23 cellular contexts compared by ENCODE assay signal in the genomic region with DNA sequence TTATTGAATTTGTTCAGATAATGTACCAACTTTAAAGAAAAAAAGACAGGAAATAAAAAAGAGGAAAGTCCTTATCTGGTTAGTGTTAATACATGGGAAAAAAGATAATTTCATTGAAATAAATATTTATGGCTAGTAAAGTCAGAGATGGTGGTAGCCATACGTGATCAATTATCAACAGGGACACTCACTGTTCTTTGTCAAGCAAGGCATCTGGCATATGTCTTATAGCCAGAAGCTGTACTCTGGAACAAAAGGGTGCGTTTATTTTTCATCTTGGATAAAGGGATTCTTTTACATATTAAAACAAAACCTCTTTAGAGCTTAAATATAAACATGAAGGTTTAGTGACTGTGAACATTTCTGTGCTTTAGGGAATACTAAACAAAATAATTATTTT.
"Had no signal": no experiment of that assay in that cellular context is flagged by ENCODE, and none has a peak within 500 bp of the region (broad histone marks: within the 10 kb centered on the region; RNA-seq: fewer than 3 reads in every experiment).

No MANE protein-coding gene starts in this region.

- H3K36me3 ChIP-seq: heart left ventricle, neutrophil, spleen, tibial nerve, upper lobe of right lung, vagina had no signal

- H3K27me3 ChIP-seq: foreskin keratinocyte, heart left ventricle, neutrophil, spleen, testis, tibial nerve, upper lobe of right lung, vagina had no signal

- ATAC-seq: foreskin keratinocyte; heart left ventricle; left colon; naive thymus-derived CD4-positive, alpha-beta T cell; psoas muscle; sciatic nerve; stimulated activated naive B cell treated with anti-CD40 and anti-IgM and Interleukin-4, amounts not matched to agents 10 μg/mL and 1 μg/mL and 100 μg/mL, for 72 hours; stimulated activated naive CD8-positive, alpha-beta T cell treated with anti-CD3 and anti-CD28 coated beads, Interleukin-15, amount 100 ng/mL, for 72 hours; upper lobe of right lung had no signal

- DNase-seq: dermis blood vessel endothelial cell; effector CD4-positive, alpha-beta T cell; endodermal cell; erythroblast; foreskin keratinocyte; heart left ventricle; hippocampal formation; left colon; naive thymus-derived CD4-positive, alpha-beta T cell; nephron progenitor cell; psoas muscle; spleen; stimulated activated CD4-positive, alpha-beta T cell treated with anti-CD3 and anti-CD28 coated beads, Interleukin-15, amount 100 ng/mL, for 24 hours; stimulated activated CD4-positive, alpha-beta T cell treated with anti-CD3 and anti-CD28 coated beads, Interleukin-1b, Interleukin-23, amount 100 ng/mL, for 48 hours; stimulated activated CD4-positive, alpha-beta T cell treated with anti-CD3 and anti-CD28 coated beads, Interleukin-4, amount 100 ng/mL, for 24 hours; stimulated activated naive B cell treated with anti-CD40 and anti-IgM and Interleukin-4, amounts not matched to agents 10 μg/mL and 1 μg/mL and 100 μg/mL, for 72 hours; stimulated activated naive CD8-positive, alpha-beta T cell treated with anti-CD3 and anti-CD28 coated beads, Interleukin-15, amount 100 ng/mL, for 72 hours; testis; upper lobe of right lung had no signal

- H3K9me3 ChIP-seq: neutrophil, psoas muscle, spleen, testis, tibial nerve, upper lobe of right lung, vagina had no signal

- H3K4me1 ChIP-seq: foreskin keratinocyte, heart left ventricle, psoas muscle, spleen, testis, tibial nerve, upper lobe of right lung, vagina had no signal

- H3K4me3 ChIP-seq: heart left ventricle, psoas muscle, spleen, testis, tibial nerve, upper lobe of right lung, vagina had no signal
